11 cellular contexts compared by ENCODE assay signal in the genomic region with DNA sequence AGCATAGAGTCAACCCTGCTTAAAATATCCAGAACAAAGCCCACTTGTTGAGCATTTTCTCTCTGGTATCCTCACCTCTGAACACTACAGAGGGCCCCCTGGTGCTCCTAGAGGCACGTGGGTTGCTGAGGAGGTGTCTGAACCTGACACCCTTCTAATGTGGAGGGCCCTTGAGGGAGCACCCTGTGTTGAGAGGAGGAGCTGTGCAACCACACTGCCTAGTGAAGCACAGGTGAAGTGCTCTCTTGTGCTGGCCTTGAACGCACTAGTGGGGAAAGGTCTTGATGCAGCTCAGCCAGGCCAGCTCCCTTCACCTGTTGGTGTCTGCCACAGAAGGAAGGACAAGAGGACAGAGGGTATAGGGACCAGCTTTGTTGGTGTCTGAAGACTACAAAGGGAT. TPM values are rescaled to one million over a fixed set of nuclear protein-coding genes. Genes with fewer than 3 reads are reported as not detected.
A peak's percentile ranks its signal among the peaks of the same experiment; 100 is the strongest.
DNase-seq lines count a peak whose midpoint lies in the region; ATAC-seq, FAIRE-seq and TF ChIP-seq lines count a peak whose summit lies in the region.
"Had no signal": no experiment of that assay in that cellular context is flagged by ENCODE, and none has a peak within 500 bp of the region (broad histone marks: within the 10 kb centered on the region; RNA-seq: fewer than 3 reads in every experiment).

No MANE protein-coding gene starts in this region.

- peak overlapping the region in 7 of 11 experiments; percentile 7 to 49 (median 39); a peak in 10 of 22 replicates for H3K27ac ChIP-seq in BLaER1 treated with 17β-estradiol and CSF1 and Interleukin-3, amounts not matched to agents 10 nM and 100 nM
- H3K27ac ChIP-seq in K562 (ENCODE audit: extremely low read depth, low read depth, low read length) = no peak overlapping the region
- H3K27ac ChIP-seq: psoas muscle, WERI-Rb-1 had no signal

- no peak overlapping the region for H2AFZ ChIP-seq in K562 (ENCODE audit: low read depth, low read length)

- no peak for TF ChIP-seq EP300 in K562 (IDR thresholded peaks at IDR 0.05; ENCODE audit: low read length)

- no peaks in the 10 kb centered on the region for H3K9me3 ChIP-seq in BLaER1 treated with 17β-estradiol and CSF1 and Interleukin-3, amounts not matched to agents 10 nM and 100 nM (replicated peaks in 1 of 11)
- no peaks in the 10 kb centered on the region for H3K9me3 ChIP-seq in K562 (replicated peaks; ENCODE audit: control insufficient read depth, insufficient read depth, low read depth, low read length)
- H3K9me3 ChIP-seq: psoas muscle had no signal

- H3K9me3 Mint-ChIP-seq in IgD-negative memory B cell (no peaks in the 10 kb centered on the region), glutamatergic neuron (ENCODE audit: unreplicated experiment) (peaks cover 29% of the 10 kb centered on the region)

- FAIRE-seq in K562 (lab: Jason Lieb, UNC) = no peak

- WGBS in K562 (ENCODE audit: insufficient coverage, low coverage, missing lambda C conversion rate) = 47% methylated on average over 2 of the region's 2 CpGs

- no TSS peak for BruUV-seq in K562 (replicated peaks; lab: Mats Ljungman, UMichigan)

- peak overlapping the region; percentile 1 to 84 (median 69); a peak in 20 of 22 replicates for H3K4me2 ChIP-seq in BLaER1 treated with 17β-estradiol and CSF1 and Interleukin-3, amounts not matched to agents 10 nM and 100 nM
- no peak overlapping the region for H3K4me2 ChIP-seq in K562 (ENCODE audit: insufficient read depth, low read length)

- H3K27me3 ChIP-seq in BLaER1 treated with 17β-estradiol and CSF1 and Interleukin-3, amounts not matched to agents 10 nM and 100 nM = no peaks in the 10 kb centered on the region
- H3K27me3 ChIP-seq in K562 (ENCODE audit: control insufficient read depth in 2 of 2, insufficient read depth in 2 of 2, low read length in 2 of 2) = no peaks in the 10 kb centered on the region

- ATAC-seq in GM19023 (IDR thresholded peaks at IDR 0.05; ENCODE audit: unreplicated experiment) = peak; percentile 45
- ATAC-seq in K562 = peak; percentile 51

- H3K4me3 Mint-ChIP-seq in IgD-negative memory B cell = peak overlapping the region in 1 of 4 donors; percentile 52
- H3K4me3 Mint-ChIP-seq in glutamatergic neuron (ENCODE audit: unreplicated experiment) = no peak overlapping the region

- H3K27me3 Mint-ChIP-seq in IgD-negative memory B cell (no peaks in the 10 kb centered on the region), glutamatergic neuron (ENCODE audit: unreplicated experiment) (peaks cover 15% of the 10 kb centered on the region)

- POLR2A ChIA-PET in K562 (lab: Yijun Ruan, JAX) = no interaction called here

- intact Hi-C loops in K562 (cut with micrococcal nuclease) = no loop called here

- TF ChIP-seq CTCF in K562 (IDR thresholded peaks at IDR 0.05 in 2 of 3, conservative IDR thresholded peaks at IDR 0.05 in 1 of 3; ENCODE audit: insufficient read depth in 2 of 3, low read depth in 1 of 3, low read length in 3 of 3) (no peak), glutamatergic neuron (IDR thresholded peaks at IDR 0.05; ENCODE audit: partially characterized antibody, unreplicated experiment) (no peak)

- H3K4me1 ChIP-seq in BLaER1 treated with 17β-estradiol and CSF1 and Interleukin-3, amounts not matched to agents 10 nM and 100 nM = peaks cover 46 to 68% (median 61%) of the 10 kb centered on the region in 10 experiments
- no peaks in the 10 kb centered on the region; a peak in 1 of 5 replicates for H3K4me1 ChIP-seq in K562 (replicated peaks in 1 of 2; ENCODE audit: control insufficient read depth in 2 of 2, insufficient read depth in 2 of 2, low read length in 2 of 2)
- H3K4me1 ChIP-seq: psoas muscle had no signal

- peaks cover 9% of the 10 kb centered on the region for H3K36me3 Mint-ChIP-seq in IgD-negative memory B cell
- peaks cover 3% of the 10 kb centered on the region for H3K36me3 Mint-ChIP-seq in glutamatergic neuron (ENCODE audit: unreplicated experiment)

- CTCF ChIA-PET in K562 (lab: Yijun Ruan, JAX; ENCODE audit: low intra/inter-chr PET ratio) = no interaction called here

- peak overlapping the region in 2 of 11 experiments; percentile 1 to 16; a peak in 1 of 22 replicates for H3K9ac ChIP-seq in BLaER1 treated with 17β-estradiol and CSF1 and Interleukin-3, amounts not matched to agents 10 nM and 100 nM
- peak overlapping the region in 1 of 2 experiments; percentile 8; a peak in 1 of 4 replicates for H3K9ac ChIP-seq in K562 (ENCODE audit: insufficient read depth in 1 of 2, low read depth in 2 of 2, low read length in 2 of 2)

- no peak for DNase-seq in K562 (ENCODE audit: extremely low read depth in 1 of 4, low spot score in 3 of 4)
- no peak for DNase-seq in stimulated activated naive CD4-positive, alpha-beta T cell treated with Interleukin-2 at 50 U/mL for 16 hours (lab: John Stamatoyannopoulos, UW)
- no peak for DNase-seq in glutamatergic neuron
- DNase-seq in H4 (ENCODE audit: low spot score) = no peak
- DNase-seq in NCI-H1694 treated with DMSO at 0.1 percent for 48 hours (lab: John Stamatoyannopoulos, UW) = no peak
- DNase-seq: COR-L47, psoas muscle, WERI-Rb-1 had no signal

- H4K20me1 ChIP-seq in BLaER1 treated with 17β-estradiol and CSF1 and Interleukin-3, amounts not matched to agents 10 nM and 100 nM = peaks cover 0 to 46% (median 18%) of the 10 kb centered on the region in 11 experiments; a peak in 15 of 22 replicates
- no peaks in the 10 kb centered on the region for H4K20me1 ChIP-seq in K562 (replicated peaks; ENCODE audit: control insufficient read depth, insufficient read depth, low read length)

- no peaks in the 10 kb centered on the region for H3K79me2 ChIP-seq in K562 (ENCODE audit: control insufficient read depth, insufficient read depth, low read length)

- in situ Hi-C loops in K562 (cut with MboI) = no loop called here

- H3K4me1 Mint-ChIP-seq in IgD-negative memory B cell (peaks cover 13 to 20% (median 15%) of the 10 kb centered on the region in 3 donors), glutamatergic neuron (ENCODE audit: low read depth, unreplicated experiment) (peaks cover 27% of the 10 kb centered on the region)

- H3K36me3 ChIP-seq in BLaER1 treated with 17β-estradiol and CSF1 and Interleukin-3, amounts not matched to agents 10 nM and 100 nM = peaks cover 37 to 89% (median 54%) of the 10 kb centered on the region in 11 experiments
- H3K36me3 ChIP-seq in K562 (ENCODE audit: control insufficient read depth, insufficient read depth, low read length) = peaks cover 24% of the 10 kb centered on the region

- no peak for TF ChIP-seq RAD21 in K562 (CRISPR knock-in tag; conservative IDR thresholded peaks at IDR 0.05 in 1 of 2, IDR thresholded peaks at IDR 0.05 in 1 of 2)

- peak overlapping the region in 2 of 3 donors; percentile 61 to 74 for H3K27ac Mint-ChIP-seq in IgD-negative memory B cell
- no peak overlapping the region for H3K27ac Mint-ChIP-seq in glutamatergic neuron (ENCODE audit: unreplicated experiment)

- no peak for TF ChIP-seq POLR2A in K562 (conservative IDR thresholded peaks at IDR 0.05)

- peak overlapping the region in 1 of 10 experiments; percentile 20; a peak in 1 of 20 replicates for H3K4me3 ChIP-seq in BLaER1 treated with 17β-estradiol and CSF1 and Interleukin-3, amounts not matched to agents 10 nM and 100 nM
- no peak overlapping the region for H3K4me3 ChIP-seq in K562
- H3K4me3 ChIP-seq: psoas muscle had no signal

- no peaks in the 10 kb centered on the region for H3K9me1 ChIP-seq in K562 (ENCODE audit: control insufficient read depth, insufficient read depth, low read length)

TF ChIP-seq in K562, 482 proteins besides CTCF, POLR2A, EP300 and RAD21 (continues in another document):
- TF ChIP-seq, protein P1, sequence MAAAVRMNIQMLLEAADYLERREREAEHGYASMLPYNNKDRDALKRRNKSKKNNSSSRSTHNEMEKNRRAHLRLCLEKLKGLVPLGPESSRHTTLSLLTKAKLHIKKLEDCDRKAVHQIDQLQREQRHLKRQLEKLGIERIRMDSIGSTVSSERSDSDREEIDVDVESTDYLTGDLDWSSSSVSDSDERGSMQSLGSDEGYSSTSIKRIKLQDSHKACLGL (CRISPR knock-in tag; IDR thresholded peaks at IDR 0.05; ENCODE audit: borderline replicate concordance, poor library complexity, severe bottlenecking) = no peak

RNA-seq across cellular contexts. Expression of a gene that starts 51.9 kb away (rescaled TPM):
- polyA plus RNA-seq in IgD-negative memory B cell (not detected), K562 (2011; rRNA removed) (not detected in 2 replicates), K562 (2014; fragmentation: Illumina TruSeq; extraction: Trizol) (not detected in 2 replicates), K562 (2014; fragmentation: Nextera tagmentation; extraction: Ambion mirVana) (not detected), K562 (2014; rRNA removed) (not detected in 2 replicates)
- not detected in 2 replicates for total RNA-seq in K562 (2011; cell fraction: chromatin; rRNA removed; ENCODE audit: low replicate concordance)
- total RNA-seq in K562 (2011; cell fraction: nucleolus; rRNA removed) = not detected in 2 replicates
- not detected in 2 replicates for total RNA-seq in K562 (2011; cell fraction: nucleoplasm; rRNA removed)
- total RNA-seq in K562 (2014; rRNA removed) (0.29 TPM in 1 of 2 replicates, not detected in the other), K562 (2014; rRNA removed; fragmentation: Illumina TruSeq; extraction: Trizol) (not detected in 2 replicates), K562 (2015; rRNA removed; fragmentation: Illumina TruSeq; extraction: Trizol) (not detected in 2 replicates), K562 (2021) (not detected in 2 replicates), glutamatergic neuron (ENCODE audit: unreplicated experiment) (not detected)
- 0.09 TPM in 1 of 2 replicates, not detected in the other for polyA plus RNA-seq in K562 (2011; cell fraction: cytosol; rRNA removed)
- not detected in 2 replicates for polyA plus RNA-seq in K562 (2011; cell fraction: nucleus; rRNA removed)
- 0.12 TPM in 1 of 2 replicates, not detected in the other for polyA plus RNA-seq in K562 (2012)
- not detected in 2 replicates for polyA minus RNA-seq in K562 (2011; rRNA and poly(A)+ RNA removed)
- not detected in 2 replicates for polyA minus RNA-seq in K562 (2011; cell fraction: cytosol; rRNA and poly(A)+ RNA removed)
- not detected in 2 replicates for polyA minus RNA-seq in K562 (2011; cell fraction: nucleus; rRNA and poly(A)+ RNA removed)
- not detected in 2 replicates for total RNA-seq in H4 (2014; rRNA removed; shearing (Covaris generic))
- total RNA-seq: psoas muscle had no signal
